ENCODE assay signal across 18 cellular contexts in the genomic region with DNA sequence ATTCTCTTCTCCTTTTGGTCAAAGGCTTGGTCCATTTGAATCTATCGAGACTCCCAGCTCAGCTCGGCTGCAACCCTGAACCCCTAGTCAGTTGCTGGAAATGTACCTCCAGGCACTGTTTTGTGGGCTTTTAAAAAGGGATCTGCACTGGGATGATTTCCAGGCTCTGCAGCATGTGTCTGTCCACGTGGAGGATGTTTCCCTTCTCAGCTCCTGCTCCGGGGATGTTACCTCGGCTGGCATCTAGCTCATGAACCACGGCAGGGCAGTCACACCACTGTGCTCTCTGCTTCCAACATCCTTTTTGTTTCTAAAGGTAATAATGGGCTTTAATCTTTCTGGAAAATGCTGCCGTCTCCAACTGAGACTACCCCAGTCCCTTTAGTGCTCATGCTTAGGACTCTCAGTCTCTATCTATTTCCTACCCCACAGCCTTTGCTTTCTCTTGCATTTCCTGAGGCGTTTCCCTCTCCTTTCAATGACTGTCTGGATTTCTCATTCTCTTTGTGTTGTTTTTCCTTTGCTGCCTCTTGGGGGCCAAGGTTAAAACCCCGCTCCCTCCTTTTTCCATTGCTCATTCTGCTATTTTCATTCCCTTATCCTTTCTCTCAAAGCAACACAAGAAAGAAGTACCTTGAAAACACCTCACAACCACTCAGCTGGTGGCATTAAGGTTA. TPM values are rescaled to one million over a fixed set of nuclear protein-coding genes. Genes with fewer than 3 reads are reported as not detected.
A peak's percentile ranks its signal among the peaks of the same experiment; 100 is the strongest.
DNase-seq lines count a peak whose midpoint lies in the region; ATAC-seq and TF ChIP-seq lines count a peak whose summit lies in the region.
"Had no signal": no experiment of that assay in that cellular context is flagged by ENCODE, and none has a peak within 500 bp of the region (broad histone marks: within the 10 kb centered on the region; RNA-seq: fewer than 3 reads in every experiment).

No MANE protein-coding gene starts in this region.

- peak overlapping the region; percentile 22 for H3K27ac Mint-ChIP-seq in mesothelial cell of epicardium
- no peak overlapping the region for H3K27ac Mint-ChIP-seq in activated naive CD4-positive, alpha-beta T cell treated with anti-CD3 and anti-CD28 coated beads for 36 hours
- H3K27ac Mint-ChIP-seq: activated T-cell treated with anti-CD3 and anti-CD28 coated beads, Interleukin-2, amount 50 U/mL, for 24 hours; CD8-positive, alpha-beta memory T cell; natural killer cell had no signal

- intact Hi-C loops in Right ventricle myocardium inferior (cut with DNase I): no loop called here
- intact Hi-C loops in activated naive CD4-positive, alpha-beta T cell treated with anti-CD3 and anti-CD28 coated beads for 36 hours (cut with micrococcal nuclease): no loop called here

- peaks cover 7% of the 10 kb centered on the region for H3K9me3 Mint-ChIP-seq in mesothelial cell of epicardium
- H3K9me3 Mint-ChIP-seq in activated naive CD4-positive, alpha-beta T cell treated with anti-CD3 and anti-CD28 coated beads for 36 hours: no peaks in the 10 kb centered on the region
- H3K9me3 Mint-ChIP-seq: activated T-cell treated with anti-CD3 and anti-CD28 coated beads, Interleukin-2, amount 50 U/mL, for 24 hours; natural killer cell had no signal

- DNase-seq in ELF-1 (ENCODE audit: low read depth, low spot score): peak; percentile 46
- peak; percentile 61 for DNase-seq in RPMI7951 (ENCODE audit: low read depth)
- no peak for DNase-seq in Right ventricle myocardium inferior (ENCODE audit: missing footprints)
- DNase-seq in mesothelial cell of epicardium (ENCODE audit: low spot score in 2 of 2, unreplicated experiment in 2 of 2): no peak
- DNase-seq in activated naive CD4-positive, alpha-beta T cell treated with anti-CD3 and anti-CD28 coated beads for 36 hours: no peak
- no peak for DNase-seq in stimulated activated CD4-positive, alpha-beta T cell treated with anti-CD3 and anti-CD28 coated beads, Interleukin-4, amount 100 ng/mL, for 24 hours
- no peak for DNase-seq in T-helper 1 cell
- DNase-seq: activated CD4-positive, alpha-beta T cell treated with anti-CD3 and anti-CD28 coated beads, Interleukin-2, amount 50 U/mL, for 1 hour; activated T-cell treated with anti-CD3 and anti-CD28 coated beads, Interleukin-2, amount 50 U/mL, for 24 hours; CD8-positive, alpha-beta memory T cell; central memory CD4-positive, alpha-beta T cell; kidney glomerular epithelial cell; natural killer cell; NCI-H2029 treated with DMSO at 0.1 percent for 48 hours; retina; stimulated activated CD8-positive, alpha-beta memory T cell treated with anti-CD3 and anti-CD28 coated beads, Interleukin-4, amount 100 ng/mL, for 48 hours; testis had no signal

- H3K36me3 Mint-ChIP-seq in mesothelial cell of epicardium: no peaks in the 10 kb centered on the region
- H3K36me3 Mint-ChIP-seq in activated naive CD4-positive, alpha-beta T cell treated with anti-CD3 and anti-CD28 coated beads for 36 hours (ENCODE audit: low read depth): no peaks in the 10 kb centered on the region
- H3K36me3 Mint-ChIP-seq: CD8-positive, alpha-beta memory T cell; natural killer cell had no signal

- no peak for TF ChIP-seq CTCF in mesothelial cell of epicardium (IDR thresholded peaks at IDR 0.05; ENCODE audit: unreplicated experiment)

- no peaks in the 10 kb centered on the region for H3K27me3 Mint-ChIP-seq in mesothelial cell of epicardium (ENCODE audit: low read depth)
- H3K27me3 Mint-ChIP-seq in activated naive CD4-positive, alpha-beta T cell treated with anti-CD3 and anti-CD28 coated beads for 36 hours (ENCODE audit: low read depth): no peaks in the 10 kb centered on the region
- H3K27me3 Mint-ChIP-seq: activated T-cell treated with anti-CD3 and anti-CD28 coated beads, Interleukin-2, amount 50 U/mL, for 24 hours; CD8-positive, alpha-beta memory T cell had no signal

- peaks cover 30% of the 10 kb centered on the region for H3K4me1 Mint-ChIP-seq in mesothelial cell of epicardium
- no peaks in the 10 kb centered on the region for H3K4me1 Mint-ChIP-seq in activated naive CD4-positive, alpha-beta T cell treated with anti-CD3 and anti-CD28 coated beads for 36 hours (ENCODE audit: low read depth)
- H3K4me1 Mint-ChIP-seq: natural killer cell had no signal

- CTCF ChIA-PET in activated naive CD4-positive, alpha-beta T cell treated with anti-CD3 and anti-CD28 coated beads for 36 hours (lab: Charles Lee): interaction anchor here (1.7 kb wide), 1 partner anchor 20 kb away, joined by 4 read pairs; no protein-coding TSS in a partner anchor

- ATAC-seq in Right ventricle myocardium inferior (peak; percentile 14), HG03521 (IDR thresholded peaks at IDR 0.05; ENCODE audit: unreplicated experiment) (no peak)
- ATAC-seq: natural killer cell had no signal

- no peak overlapping the region for H3K4me3 Mint-ChIP-seq in mesothelial cell of epicardium
- H3K4me3 Mint-ChIP-seq in activated naive CD4-positive, alpha-beta T cell treated with anti-CD3 and anti-CD28 coated beads for 36 hours: no peak overlapping the region
- H3K4me3 Mint-ChIP-seq: activated T-cell treated with anti-CD3 and anti-CD28 coated beads, Interleukin-2, amount 50 U/mL, for 24 hours; CD8-positive, alpha-beta memory T cell; natural killer cell had no signal

RNA-seq across cellular contexts. Expression of a gene that starts 42.9 kb away (rescaled TPM):
- 27.3 and 28.5 TPM in 2 replicates for total RNA-seq in RPMI7951 (2014; rRNA removed; shearing (Covaris generic))
- total RNA-seq in Right ventricle myocardium inferior: 292 TPM
- total RNA-seq in mesothelial cell of epicardium: 105 to 110 TPM (median 109 TPM) in 3 replicates
- 10 to 100 TPM; 79.4 to 83.2 TPM for total RNA-seq in activated naive CD4-positive, alpha-beta T cell treated with anti-CD3 and anti-CD28 coated beads for 36 hours

Comparison
In these comparisons a context has a peak if more than half of its experiments do, and no peak if none do; other contexts are left out.
1. DNase-seq: peak in ELF-1 (single experiment) and RPMI7951 (single experiment); none in Right ventricle myocardium inferior (single experiment), mesothelial cell of epicardium (0 of 2), activated naive CD4-positive, alpha-beta T cell treated with anti-CD3 and anti-CD28 coated beads for 36 hours (single experiment), stimulated activated CD4-positive, alpha-beta T cell treated with anti-CD3 and anti-CD28 coated beads, Interleukin-4, amount 100 ng/mL, for 24 hours (single experiment) and T-helper 1 cell (0 of 5).